ENCODE assay signal across 8 cellular contexts in genomic region chr9:89606567-89607311, GRCh38. TPM values are rescaled to one million over a fixed set of nuclear protein-coding genes. Genes with fewer than 3 reads are reported as not detected.
DNase-seq lines count a peak whose midpoint lies in the region; ATAC-seq, FAIRE-seq and TF ChIP-seq lines count a peak whose summit lies in the region.

No MANE protein-coding gene starts in this region.

- H3K4me1 ChIP-seq in PC-9 (replicated peaks; ENCODE audit: insufficient read depth), result no peaks in the 10 kb centered on the region

- intact Hi-C loops in PC-9 (cut with micrococcal nuclease; ENCODE audit: unreplicated experiment), result loop anchor here (10.0 kb wide), 1 partner anchor 388 kb away; no protein-coding TSS in a partner anchor

- DNase-seq in H54 (ENCODE audit: insufficient read length, low spot score) (peak; percentile 70), T-cell (peak in 2 of 34 experiments; percentile 6 to 33), chondrocyte (ENCODE audit: low spot score) (no peak), kidney tubule cell (ENCODE audit: low spot score) (peak; percentile 65), PC-9 (no peak)
- DNase-seq in stimulated activated CD4-positive, alpha-beta T cell treated with anti-CD3 and anti-CD28 coated beads, Interleukin-15, amount 100 ng/mL, for 48 hours (ENCODE audit: low read depth in 2 of 2), result peak; percentile 12 to 24

- TF ChIP-seq CTCF in 22Rv1 (IDR thresholded peaks at IDR 0.05) (no peak), chondrocyte (IDR thresholded peaks at IDR 0.05) (no peak), PC-9 (conservative IDR thresholded peaks at IDR 0.05) (no peak)

- H3K4me2 ChIP-seq in PC-9, result no peak overlapping the region

- no peaks in the 10 kb centered on the region for H4K20me1 ChIP-seq in PC-9 (ENCODE audit: insufficient read depth)

- no peak for ATAC-seq in T-cell (replicated peaks in 1 of 4)
- ATAC-seq in GM18907 (IDR thresholded peaks at IDR 0.05; ENCODE audit: unreplicated experiment), result no peak

- H3K4me3 Mint-ChIP-seq in T-cell (peak overlapping the region; percentile 78 to 84 (median 84)), chondrocyte (ENCODE audit: unreplicated experiment) (peak overlapping the region; percentile 84)

- H3K27me3 Mint-ChIP-seq in T-cell (peaks cover 2 to 4% of the 10 kb centered on the region in 2 donors), chondrocyte (ENCODE audit: low read depth) (peaks cover 7% of the 10 kb centered on the region)

- H3K4me1 Mint-ChIP-seq in T-cell (peaks cover 23 to 26% (median 26%) of the 10 kb centered on the region in 3 donors), chondrocyte (ENCODE audit: low read depth) (peaks cover 37% of the 10 kb centered on the region)

- H3K9me2 ChIP-seq in PC-9 (ENCODE audit: insufficient read depth), result no peaks in the 10 kb centered on the region

- H3F3A ChIP-seq in PC-9 (ENCODE audit: insufficient read depth, low read depth), result no peaks in the 10 kb centered on the region

- TF ChIP-seq POLR2A in H54 (IDR thresholded peaks at IDR 0.05; ENCODE audit: low read depth, low read length), result no peak

- no peak overlapping the region for H2AFZ ChIP-seq in PC-9

- CTCF ChIA-PET in T-cell (lab: Charles Lee), result interaction anchor here in 1 of 2 donors (1.3 to 2.1 kb wide), 2 partner anchors 317 to 495 kb away, joined by 3 to 9 read pairs; no protein-coding TSS in a partner anchor
- CTCF ChIA-PET in PC-9 (lab: Charles Lee), result no interaction called here

- H3K27ac Mint-ChIP-seq in T-cell (peak overlapping the region; percentile 75 to 79), chondrocyte (ENCODE audit: unreplicated experiment) (peak overlapping the region; percentile 85)

- H3K9me3 Mint-ChIP-seq in T-cell (no peaks in the 10 kb centered on the region), chondrocyte (ENCODE audit: low read depth) (peaks cover 2% of the 10 kb centered on the region)

- H3K4me3 ChIP-seq in PC-9, result no peak overlapping the region

- POLR2A ChIA-PET in T-cell (lab: Charles Lee), result interaction anchor here (0.6 to 0.7 kb wide), 2 partner anchors 83 to 285 kb away, joined by 3 to 4 read pairs; no protein-coding TSS in a partner anchor
- POLR2A ChIA-PET in PC-9 (lab: Charles Lee; ENCODE audit: unreplicated experiment), result no interaction called here

- no peaks in the 10 kb centered on the region for H3K36me3 ChIP-seq in PC-9 (ENCODE audit: low read depth)

- no TSS peak for BruUV-seq in PC-9 (replicated peaks; lab: Mats Ljungman, UMichigan)

- H3K79me2 ChIP-seq in PC-9 (ENCODE audit: low read depth), result no peaks in the 10 kb centered on the region

- H3K27ac ChIP-seq in 22Rv1 (peak overlapping the region; percentile 97), PC-9 (no peak overlapping the region)

- no peak for FAIRE-seq in H54 (lab: Jason Lieb, UNC)

- no peaks in the 10 kb centered on the region for H3K9me3 ChIP-seq in PC-9 (ENCODE audit: insufficient read depth, low read depth)

- H3K27me3 ChIP-seq in PC-9 (ENCODE audit: insufficient read depth, low read depth), result peaks cover 61% of the 10 kb centered on the region

- no peaks in the 10 kb centered on the region for H3K36me3 Mint-ChIP-seq in T-cell
- no peaks in the 10 kb centered on the region for H3K36me3 Mint-ChIP-seq in chondrocyte (ENCODE audit: low read depth)

RNA-seq across cellular contexts. Expression of gene GADD45G, which starts 1.9 kb away (rescaled TPM):
- total RNA-seq in T-cell, result 1 to 10 TPM; 6.0 to 8.8 (median 6.8) TPM
- total RNA-seq in chondrocyte, result 1.5 to 4.6 TPM (median 3.2 TPM) in 3 replicates
- 2.4 and 2.9 TPM in 2 replicates for total RNA-seq in PC-9 (2021)

Comparison
In these comparisons a context has a peak if more than half of its experiments do, and no peak if none do; other contexts are left out.
1. DNase-seq: peak in H54 (single experiment), kidney tubule cell (single experiment) and stimulated activated CD4-positive, alpha-beta T cell treated with anti-CD3 and anti-CD28 coated beads, Interleukin-15, amount 100 ng/mL, for 48 hours (2 of 2); none in chondrocyte (single experiment) and PC-9 (0 of 2).